16 cellular contexts compared by ENCODE assay signal in genomic region chr9:96554326-96554725, GRCh38.
DNase-seq lines count a peak whose midpoint lies in the region; ATAC-seq and TF ChIP-seq lines count a peak whose summit lies in the region.
"Had no signal": no experiment of that assay in that cellular context is flagged by ENCODE, and none has a peak within 500 bp of the region (broad histone marks: within the 10 kb centered on the region; RNA-seq: fewer than 3 reads in every experiment).

No MANE protein-coding gene starts in this region.

- peaks cover 6% of the 10 kb centered on the region for H3K36me3 Mint-ChIP-seq in activated T-helper 17 cell treated with anti-CD3 and anti-CD28 coated beads, Interleukin-2, amount 50 U/mL, for 72 hours (ENCODE audit: low read depth)

- H3K36me3 ChIP-seq in heart left ventricle (peaks cover 0 to 25% (median 3%) of the 10 kb centered on the region in 9 donors), thyroid gland (no peaks in the 10 kb centered on the region)

- peak overlapping the region in 8 of 12 donors; percentile 16 to 84 (median 45) for H3K27ac ChIP-seq in heart left ventricle
- H3K27ac ChIP-seq in right cardiac atrium (ENCODE audit: low read length): no peak overlapping the region
- peak overlapping the region in 2 of 3 donors; percentile 37 to 53 for H3K27ac ChIP-seq in thyroid gland
- H3K27ac ChIP-seq: A549, neutrophil had no signal

- TF ChIP-seq CTCF in heart left ventricle (IDR thresholded peaks at IDR 0.05): no peak
- no peak for TF ChIP-seq CTCF in fibroblast of mammary gland (conservative IDR thresholded peaks at IDR 0.05; ENCODE audit: control insufficient read depth, insufficient read depth, low read depth, low read length)
- TF ChIP-seq CTCF in thyroid gland (IDR thresholded peaks at IDR 0.05): no peak

- H3K27me3 Mint-ChIP-seq in activated T-helper 17 cell treated with anti-CD3 and anti-CD28 coated beads, Interleukin-2, amount 50 U/mL, for 72 hours: no peaks in the 10 kb centered on the region
- H3K27me3 Mint-ChIP-seq: CD4-positive, alpha-beta T cell; IgD-negative memory B cell had no signal

- TF ChIP-seq POLR2A in heart left ventricle (IDR thresholded peaks at IDR 0.05) (no peak), thyroid gland (IDR thresholded peaks at IDR 0.05) (no peak)

- WGBS in heart left ventricle, 4 donors: 84% methylated on average over 1 of the region's 1 CpG
- WGBS in right cardiac atrium: 77% methylated on average over 1 of the region's 1 CpG
- WGBS in thyroid gland, 2 donors: 75 to 80% methylated on average over 1 of the region's 1 CpG

- no peaks in the 10 kb centered on the region for H3K9me3 ChIP-seq in heart left ventricle
- H3K9me3 ChIP-seq in right cardiac atrium (ENCODE audit: control insufficient read depth, low read length): no peaks in the 10 kb centered on the region
- H3K9me3 ChIP-seq in thyroid gland: no peaks in the 10 kb centered on the region
- H3K9me3 ChIP-seq: A549, heart right ventricle, neutrophil had no signal

- no peaks in the 10 kb centered on the region for H3K9me3 Mint-ChIP-seq in activated T-helper 17 cell treated with anti-CD3 and anti-CD28 coated beads, Interleukin-2, amount 50 U/mL, for 72 hours
- H3K9me3 Mint-ChIP-seq: CD4-positive, alpha-beta T cell had no signal

- H3K4me1 ChIP-seq in heart left ventricle (peaks cover 0 to 58% (median 42%) of the 10 kb centered on the region in 12 donors), right cardiac atrium (ENCODE audit: control insufficient read depth, insufficient read depth, low read length) (no peaks in the 10 kb centered on the region), thyroid gland (peaks cover 0 to 11% of the 10 kb centered on the region in 2 donors)

- H3K4me1 Mint-ChIP-seq in activated T-helper 17 cell treated with anti-CD3 and anti-CD28 coated beads, Interleukin-2, amount 50 U/mL, for 72 hours: peaks cover 17% of the 10 kb centered on the region

- peak overlapping the region; percentile 58 for H3K4me3 Mint-ChIP-seq in activated T-helper 17 cell treated with anti-CD3 and anti-CD28 coated beads, Interleukin-2, amount 50 U/mL, for 72 hours
- H3K4me3 Mint-ChIP-seq: CD4-positive, alpha-beta T cell had no signal

- intact Hi-C loops in heart left ventricle (cut with DNase I): no loop called here
- intact Hi-C loops in right cardiac atrium (cut with DNase I): loop anchor here in 1 of 4 donors (10.0 kb wide), 1 partner anchor 60 kb away; no protein-coding TSS in a partner anchor
- intact Hi-C loops in thyroid gland (cut with DNase I): no loop called here

- ATAC-seq in heart left ventricle (no peak), right cardiac atrium (no peak), HG02884 (IDR thresholded peaks at IDR 0.05; ENCODE audit: unreplicated experiment) (no peak), HG03280 (IDR thresholded peaks at IDR 0.05; ENCODE audit: unreplicated experiment) (no peak)
- ATAC-seq in activated T-helper 17 cell treated with anti-CD3 and anti-CD28 coated beads, Interleukin-2, amount 50 U/mL, for 72 hours (replicated peaks): no peak
- ATAC-seq: A549 had no signal

- H3K27ac Mint-ChIP-seq in activated T-helper 17 cell treated with anti-CD3 and anti-CD28 coated beads, Interleukin-2, amount 50 U/mL, for 72 hours: peak overlapping the region; percentile 12
- H3K27ac Mint-ChIP-seq: CD4-positive, alpha-beta T cell had no signal

- H3K4me3 ChIP-seq in heart left ventricle (no peak overlapping the region), right cardiac atrium (ENCODE audit: low read length) (no peak overlapping the region), fibroblast of mammary gland (ENCODE audit: control insufficient read depth, low read depth, low read length) (no peak overlapping the region), thyroid gland (replicated peaks in 1 of 3) (no peak overlapping the region)
- H3K4me3 ChIP-seq: A549, heart right ventricle had no signal

- DNase-seq in heart left ventricle (no peak), right cardiac atrium (no peak), fibroblast of mammary gland (ENCODE audit: low read depth) (peak; percentile 62), thyroid gland (no peak), occipital lobe (lab: John Stamatoyannopoulos, UW) (no peak)
- DNase-seq: activated CD4-positive, alpha-beta T cell treated with anti-CD3 and anti-CD28 coated beads for 48 hours; CD4-positive, alpha-beta T cell; heart right ventricle; NCI-H1048; SIG-M5 had no signal

- H3K27me3 ChIP-seq in heart left ventricle: no peaks in the 10 kb centered on the region
- no peaks in the 10 kb centered on the region for H3K27me3 ChIP-seq in right cardiac atrium (ENCODE audit: control insufficient read depth, insufficient read depth)
- H3K27me3 ChIP-seq in thyroid gland: no peaks in the 10 kb centered on the region
- H3K27me3 ChIP-seq: heart right ventricle, neutrophil had no signal
